Comparison of ENCODE assay signal across 12 cellular contexts in the genomic region with DNA sequence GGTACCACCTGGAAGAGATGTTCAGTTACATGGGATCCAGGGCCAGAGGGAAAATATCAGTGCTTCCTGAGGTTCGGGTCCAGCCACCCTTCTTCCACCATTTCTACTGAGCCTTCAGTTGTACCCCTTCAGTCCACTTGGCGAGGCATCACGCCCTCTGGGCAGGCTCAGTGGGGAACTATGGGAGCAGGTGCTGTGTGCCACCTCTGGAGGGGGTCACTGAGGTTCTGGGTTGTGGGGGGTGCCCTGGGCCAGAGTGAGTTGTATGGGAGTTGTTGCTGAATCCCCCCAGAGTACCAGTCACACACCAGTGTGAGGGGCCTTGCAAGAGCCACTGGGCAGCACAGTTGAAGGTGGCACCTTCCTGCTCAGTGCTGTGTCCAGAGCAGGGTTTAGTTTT.
A peak's percentile ranks its signal among the peaks of the same experiment; 100 is the strongest.
DNase-seq lines count a peak whose midpoint lies in the region; ATAC-seq and TF ChIP-seq lines count a peak whose summit lies in the region.
"Had no signal": no experiment of that assay in that cellular context is flagged by ENCODE, and none has a peak within 500 bp of the region (broad histone marks: within the 10 kb centered on the region; RNA-seq: fewer than 3 reads in every experiment).

No MANE protein-coding gene starts in this region.

- H3K9me3 Mint-ChIP-seq in stimulated activated naive CD8-positive, alpha-beta T cell treated with anti-CD3 and anti-CD28 coated beads, Interleukin-15, Interleukin-2, amounts not matched to agents 100 ng/mL and 50 ng/mL, for 24 hours, result no peaks in the 10 kb centered on the region
- H3K9me3 Mint-ChIP-seq in dendritic cell treated with granulocyte-macrophage colony-stimulating factor and Interleukin-4, amounts not matched to agents 40 ng/mL and 50 ng/mL, for 4 days, result no peaks in the 10 kb centered on the region

- peaks cover 37% of the 10 kb centered on the region for H3K79me2 ChIP-seq in Loucy (ENCODE audit: insufficient read depth, low read length)

- H3K4me3 Mint-ChIP-seq in stimulated activated naive CD8-positive, alpha-beta T cell treated with anti-CD3 and anti-CD28 coated beads, Interleukin-15, Interleukin-2, amounts not matched to agents 100 ng/mL and 50 ng/mL, for 24 hours, result no peak overlapping the region
- H3K4me3 Mint-ChIP-seq in dendritic cell treated with granulocyte-macrophage colony-stimulating factor and Interleukin-4, amounts not matched to agents 40 ng/mL and 50 ng/mL, for 4 days, result no peak overlapping the region

- H4K20me1 ChIP-seq in Loucy (ENCODE audit: insufficient read depth, low read length, poor library complexity, severe bottlenecking), result peaks cover 15% of the 10 kb centered on the region

- H3F3A ChIP-seq in Loucy (ENCODE audit: low read depth), result no peaks in the 10 kb centered on the region

- no peaks in the 10 kb centered on the region for H3K27me3 ChIP-seq in Loucy (ENCODE audit: insufficient read depth, low read length, poor library complexity, severe bottlenecking)
- H3K27me3 ChIP-seq: left lung had no signal

- H3K27ac Mint-ChIP-seq in stimulated activated naive CD8-positive, alpha-beta T cell treated with anti-CD3 and anti-CD28 coated beads, Interleukin-15, Interleukin-2, amounts not matched to agents 100 ng/mL and 50 ng/mL, for 24 hours, result peak overlapping the region; percentile 51
- H3K27ac Mint-ChIP-seq in dendritic cell treated with granulocyte-macrophage colony-stimulating factor and Interleukin-4, amounts not matched to agents 40 ng/mL and 50 ng/mL, for 4 days, result peak overlapping the region; percentile 99

- DNase-seq in stimulated activated naive CD8-positive, alpha-beta T cell treated with anti-CD3 and anti-CD28 coated beads, Interleukin-15, Interleukin-2, amounts not matched to agents 100 U/mL and 50 U/mL, for 24 hours, result no peak
- DNase-seq in NCI-H2227 (lab: John Stamatoyannopoulos, UW; ENCODE audit: unreplicated experiment), result no peak
- no peak for DNase-seq in epidermal melanocyte (ENCODE audit: insufficient read length, low spot score)
- DNase-seq in hypothalamus (lab: John Stamatoyannopoulos, UW), result no peak
- DNase-seq: activated CD8-positive, alpha-beta memory T cell treated with anti-CD3 and anti-CD28 coated beads, Interleukin-2, amount 50 U/mL, for 4 hours; effector memory CD4-positive, alpha-beta T cell; left lung; NCI-H2107 had no signal

- no peak for ATAC-seq in stimulated activated naive CD8-positive, alpha-beta T cell treated with anti-CD3 and anti-CD28 coated beads, Interleukin-15, Interleukin-2, amounts not matched to agents 100 U/mL and 50 U/mL, for 24 hours
- ATAC-seq in HG03045 (IDR thresholded peaks at IDR 0.05; ENCODE audit: unreplicated experiment), result no peak
- ATAC-seq: left lung had no signal

- intact Hi-C loops in dendritic cell treated with granulocyte-macrophage colony-stimulating factor and Interleukin-4, amounts not matched to agents 40 ng/mL and 50 ng/mL, for 4 days (cut with micrococcal nuclease), result loop anchor here (5.0 kb wide), 1 partner anchor 243 kb away; a partner anchor contains a TSS

- H3K36me3 ChIP-seq in Loucy (ENCODE audit: insufficient read depth, low read length), result peaks cover 11% of the 10 kb centered on the region; the same call in 1 of the 2 replicates

- H3K4me3 ChIP-seq in Loucy (ENCODE audit: low read length, poor library complexity, severe bottlenecking), result no peak overlapping the region
- H3K4me3 ChIP-seq: left lung had no signal

- peaks cover 39% of the 10 kb centered on the region for H3K4me1 ChIP-seq in Loucy (ENCODE audit: insufficient read depth, low read length, poor library complexity, severe bottlenecking)

- H3K4me2 ChIP-seq in Loucy (ENCODE audit: low read depth, low read length, poor library complexity, severe bottlenecking), result no peak overlapping the region

- peak; percentile 63 for TF ChIP-seq CTCF in Loucy (conservative IDR thresholded peaks at IDR 0.05; ENCODE audit: low read length)

- H2AFZ ChIP-seq in Loucy (ENCODE audit: low read length), result no peak overlapping the region

- no peaks in the 10 kb centered on the region for H3K9me2 ChIP-seq in Loucy (replicated peaks; ENCODE audit: low read depth, low read length)

- peaks cover 34% of the 10 kb centered on the region for H3K4me1 Mint-ChIP-seq in stimulated activated naive CD8-positive, alpha-beta T cell treated with anti-CD3 and anti-CD28 coated beads, Interleukin-15, Interleukin-2, amounts not matched to agents 100 ng/mL and 50 ng/mL, for 24 hours (ENCODE audit: low read depth)
- peaks cover 71% of the 10 kb centered on the region for H3K4me1 Mint-ChIP-seq in dendritic cell treated with granulocyte-macrophage colony-stimulating factor and Interleukin-4, amounts not matched to agents 40 ng/mL and 50 ng/mL, for 4 days (ENCODE audit: low read depth)

- peak overlapping the region; percentile 45 for H3K9ac ChIP-seq in Loucy (ENCODE audit: low read depth, low read length, poor library complexity, severe bottlenecking)

- peaks cover 35% of the 10 kb centered on the region for H3K36me3 Mint-ChIP-seq in stimulated activated naive CD8-positive, alpha-beta T cell treated with anti-CD3 and anti-CD28 coated beads, Interleukin-15, Interleukin-2, amounts not matched to agents 100 ng/mL and 50 ng/mL, for 24 hours (ENCODE audit: low read depth)
- H3K36me3 Mint-ChIP-seq in dendritic cell treated with granulocyte-macrophage colony-stimulating factor and Interleukin-4, amounts not matched to agents 40 ng/mL and 50 ng/mL, for 4 days (ENCODE audit: low read depth), result peaks cover 21% of the 10 kb centered on the region

- H3K27me3 Mint-ChIP-seq in stimulated activated naive CD8-positive, alpha-beta T cell treated with anti-CD3 and anti-CD28 coated beads, Interleukin-15, Interleukin-2, amounts not matched to agents 100 ng/mL and 50 ng/mL, for 24 hours, result no peaks in the 10 kb centered on the region
- H3K27me3 Mint-ChIP-seq in dendritic cell treated with granulocyte-macrophage colony-stimulating factor and Interleukin-4, amounts not matched to agents 40 ng/mL and 50 ng/mL, for 4 days, result no peaks in the 10 kb centered on the region

- H3K9me3 ChIP-seq in Loucy (ENCODE audit: insufficient read depth, low read depth, low read length), result no peaks in the 10 kb centered on the region
- H3K9me3 ChIP-seq: left lung had no signal
